ENCODE assay signal across 11 cellular contexts in the genomic region with DNA sequence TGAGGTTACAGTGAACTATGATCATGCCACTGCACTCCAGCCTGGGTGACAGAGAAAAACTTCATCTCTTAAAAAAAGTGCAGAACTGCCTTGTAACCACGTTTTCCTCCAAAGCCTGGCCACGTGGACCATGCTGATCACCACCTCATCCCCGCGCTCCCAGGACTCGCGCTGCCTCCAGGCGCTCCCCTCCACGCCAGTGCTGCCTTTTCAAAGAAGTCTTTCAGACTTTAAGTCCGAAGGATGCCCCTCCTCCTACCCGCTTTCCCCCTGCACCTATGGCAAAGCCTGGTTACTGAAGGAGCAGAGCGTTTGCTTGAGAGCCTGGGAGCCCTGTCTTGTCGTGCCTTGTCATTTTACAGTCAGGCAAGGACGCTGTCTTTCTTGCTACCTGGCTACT.
"Had no signal": no experiment of that assay in that cellular context is flagged by ENCODE, and none has a peak within 500 bp of the region (broad histone marks: within the 10 kb centered on the region; RNA-seq: fewer than 3 reads in every experiment).

No MANE protein-coding gene starts in this region.

- DNase-seq: activated CD4-positive, alpha-beta T cell treated with anti-CD3 and anti-CD28 coated beads, Interleukin-2, amount 10 ng/mL, durations not matched to agents 7 days and 5 days; activated CD8-positive, alpha-beta memory T cell treated with anti-CD3 and anti-CD28 coated beads for 24 hours; activated naive CD4-positive, alpha-beta T cell treated with anti-CD3 and anti-CD28 coated beads, Interleukin-2, amount 50 U/mL, for 16 hours; adrenal gland; foreskin keratinocyte; head of caudate nucleus; retina; SJCRH30; WERI-Rb-1 had no signal

- H2AFZ ChIP-seq: parathyroid adenoma had no signal

- H3K27ac ChIP-seq: adrenal gland, foreskin keratinocyte, parathyroid adenoma, SJCRH30, WERI-Rb-1 had no signal

- H3K9me3 ChIP-seq: adrenal gland, SJCRH30 had no signal

- H3K4me3 ChIP-seq: adrenal gland, SJCRH30, skin epidermis had no signal

- H3K4me1 ChIP-seq: foreskin keratinocyte, SJCRH30 had no signal

- H3K27me3 ChIP-seq: adrenal gland, foreskin keratinocyte, SJCRH30 had no signal

- ATAC-seq: foreskin keratinocyte had no signal

- H3K9ac ChIP-seq: parathyroid adenoma had no signal
